ENCODE assay signal across 8 cellular contexts in genomic region chr15:90419738-90420487, GRCh38. TPM values are rescaled to one million over a fixed set of nuclear protein-coding genes. Genes with fewer than 3 reads are reported as not detected.
DNase-seq lines count a peak whose midpoint lies in the region; ATAC-seq, FAIRE-seq and TF ChIP-seq lines count a peak whose summit lies in the region.

No MANE protein-coding gene starts in this region.

- H3K27ac ChIP-seq in thyroid gland: peak overlapping the region; percentile 66 to 86 (median 76)

- no peaks in the 10 kb centered on the region for H3K27me3 ChIP-seq in thyroid gland

- no peak for TF ChIP-seq POLR2A in thyroid gland (IDR thresholded peaks at IDR 0.05)

- no peaks in the 10 kb centered on the region for H3K36me3 ChIP-seq in thyroid gland

- intact Hi-C loops in thyroid gland (cut with DNase I): no loop called here

- peak; percentile 48 for FAIRE-seq in GM18507 (lab: Jason Lieb, UNC)

- 59 to 75% methylated on average over 7 of the region's 7 CpGs for WGBS in thyroid gland, 2 donors

- peaks cover 64 to 70% of the 10 kb centered on the region in 2 donors for H3K4me1 ChIP-seq in thyroid gland

- H3K9me3 ChIP-seq in thyroid gland: no peaks in the 10 kb centered on the region

- ATAC-seq in HG03378 (IDR thresholded peaks at IDR 0.05; ENCODE audit: unreplicated experiment): peak; percentile 74

- DNase-seq in GM18507 (ENCODE audit: extremely low spot score, insufficient read length, low read depth) (no peak), amniotic epithelial cell (ENCODE audit: low read depth) (peak; percentile 92), kidney tubule cell (ENCODE audit: low spot score) (peak; percentile 75), thyroid gland (no peak), NOMO-1 (lab: John Stamatoyannopoulos, UW; ENCODE audit: unreplicated experiment in 2 of 2) (no peak), NOMO-1 treated with dmso at 0.1 percent for 144 hours (lab: John Stamatoyannopoulos, UW; ENCODE audit: unreplicated experiment) (no peak), D341Med (ENCODE audit: low spot score) (no peak)

- no peak for TF ChIP-seq CTCF in thyroid gland (IDR thresholded peaks at IDR 0.05)

- H3K4me3 ChIP-seq in thyroid gland (replicated peaks in 1 of 3): no peak overlapping the region

RNA-seq across cellular contexts. Expression of gene IQGAP1, which starts 31.9 kb away (rescaled TPM):
- total RNA-seq in thyroid gland: 100 to 1,000 TPM; 222 to 290 (median 247) TPM

Comparison
In these comparisons a context has a peak if more than half of its experiments do, and no peak if none do; other contexts are left out.
1. DNase-seq: peak in amniotic epithelial cell (single experiment) and kidney tubule cell (single experiment); none in GM18507 (single experiment), thyroid gland (0 of 2), NOMO-1 (0 of 2), NOMO-1 treated with dmso at 0.1 percent for 144 hours (single experiment) and D341Med (single experiment).